In genomic region chr3:15556512-15556911, GRCh38 we compare ENCODE assay signal across 9 cellular contexts. TPM values are rescaled to one million over a fixed set of nuclear protein-coding genes. Genes with fewer than 3 reads are reported as not detected.
DNase-seq lines count a peak whose midpoint lies in the region; ATAC-seq, FAIRE-seq and TF ChIP-seq lines count a peak whose summit lies in the region.
"Had no signal": no experiment of that assay in that cellular context is flagged by ENCODE, and none has a peak within 500 bp of the region (broad histone marks: within the 10 kb centered on the region; RNA-seq: fewer than 3 reads in every experiment).

No MANE protein-coding gene starts in this region.

- CTCF ChIA-PET in activated B cell treated with CpG ODN at 0.5 μM for 24 hours (lab: Charles Lee) (interaction anchor here (1.0 to 4.8 kb wide), 8 partner anchors 32 to 448 kb away, joined by 3 to 36 read pairs (median 4); partner anchors contain the start of gene CAPN7), WTC11 (lab: Charles Lee) (interaction anchor here (0.6 to 2.6 kb wide), 2 partner anchors 19 to 30 kb away, joined by 3 to 37 read pairs; no protein-coding TSS in a partner anchor)

- 0 out of 22 replicates have a peak, but pooled peaks cover 0 to 3% (median 0%) of the 10 kb centered on the region in 11 experiments for H4K20me1 ChIP-seq in BLaER1 treated with 17β-estradiol and CSF1 and Interleukin-3, amounts not matched to agents 10 nM and 100 nM

- peaks cover 22% of the 10 kb centered on the region for H3K36me3 Mint-ChIP-seq in activated B cell treated with CpG ODN at 0.5 μM for 24 hours (ENCODE audit: low read depth)
- peaks cover 11% of the 10 kb centered on the region; the same call in 1 of the 2 replicates for H3K36me3 Mint-ChIP-seq in WTC11

- peak overlapping the region; percentile 65 for H3K27ac Mint-ChIP-seq in activated B cell treated with CpG ODN at 0.5 μM for 24 hours
- H3K27ac Mint-ChIP-seq in WTC11 = no peak overlapping the region

- H3K9me3 ChIP-seq in BLaER1 treated with 17β-estradiol and CSF1 and Interleukin-3, amounts not matched to agents 10 nM and 100 nM (replicated peaks in 1 of 11) = peaks cover 0 to 5% (median 0%) of the 10 kb centered on the region in 11 experiments; a peak in 1 of 22 replicates
- H3K9me3 ChIP-seq in prostate gland = no peaks in the 10 kb centered on the region
- H3K9me3 ChIP-seq: thoracic aorta had no signal

- TF ChIP-seq POLR2A in prostate gland (IDR thresholded peaks at IDR 0.05) = no peak

- no peak for TF ChIP-seq CTCF in activated B cell treated with CpG ODN at 0.5 μM for 24 hours (IDR thresholded peaks at IDR 0.05)
- TF ChIP-seq CTCF in WTC11 (IDR thresholded peaks at IDR 0.05) = no peak
- no peak for TF ChIP-seq CTCF in prostate gland (IDR thresholded peaks at IDR 0.05)

- H3K27me3 ChIP-seq in BLaER1 treated with 17β-estradiol and CSF1 and Interleukin-3, amounts not matched to agents 10 nM and 100 nM = no peaks in the 10 kb centered on the region
- H3K27me3 ChIP-seq in prostate gland (replicated peaks; ENCODE audit: insufficient read depth) = no peaks in the 10 kb centered on the region

- H3K36me3 ChIP-seq in BLaER1 treated with 17β-estradiol and CSF1 and Interleukin-3, amounts not matched to agents 10 nM and 100 nM = peaks cover 15 to 63% (median 30%) of the 10 kb centered on the region in 11 experiments
- H3K36me3 ChIP-seq in prostate gland = no peaks in the 10 kb centered on the region
- H3K36me3 ChIP-seq: thoracic aorta had no signal

- ATAC-seq in HG03066 (IDR thresholded peaks at IDR 0.05; ENCODE audit: low read depth, unreplicated experiment) (peak; percentile 90), activated B cell treated with CpG ODN at 0.5 μM for 24 hours (ENCODE audit: low read depth) (peak; percentile 86), WTC11 (no peak)

- POLR2A ChIA-PET in activated B cell treated with CpG ODN at 0.5 μM for 24 hours (lab: Charles Lee) = interaction anchor here (0.6 to 1.5 kb wide), 5 partner anchors 45 to 457 kb away, joined by 3 to 6 read pairs (median 5); partner anchors contain the start of genes BTD, CAPN7, HACL1 and RBSN
- POLR2A ChIA-PET in WTC11 (lab: Charles Lee) = no interaction called here

- H3K4me1 ChIP-seq in BLaER1 treated with 17β-estradiol and CSF1 and Interleukin-3, amounts not matched to agents 10 nM and 100 nM = peaks cover 34 to 46% (median 37%) of the 10 kb centered on the region in 10 experiments
- no peaks in the 10 kb centered on the region for H3K4me1 ChIP-seq in prostate gland (replicated peaks)

- H3K27me3 Mint-ChIP-seq in activated B cell treated with CpG ODN at 0.5 μM for 24 hours = no peaks in the 10 kb centered on the region
- H3K27me3 Mint-ChIP-seq in WTC11 (ENCODE audit: low read depth) = no peaks in the 10 kb centered on the region

- peak overlapping the region in 4 of 10 experiments; percentile 7 to 25 (median 22); a peak in 3 of 20 replicates for H3K4me3 ChIP-seq in BLaER1 treated with 17β-estradiol and CSF1 and Interleukin-3, amounts not matched to agents 10 nM and 100 nM
- H3K4me3 ChIP-seq in prostate gland = no peak overlapping the region
- H3K4me3 ChIP-seq: thoracic aorta had no signal

- intact Hi-C loops in activated B cell treated with CpG ODN at 0.5 μM for 24 hours (cut with micrococcal nuclease) (loop anchor here (1.0 to 2.0 kb wide), 4 partner anchors 45 to 350 kb away; partner anchors contain the start of genes BTD, CAPN7, HACL1 and SH3BP5), prostate gland (cut with DNase I) (loop anchor here (2.0 to 5.0 kb wide), 3 partner anchors 129 to 354 kb away; partner anchors contain the start of genes EAF1 and METTL6)

- no peaks in the 10 kb centered on the region for H3K9me3 Mint-ChIP-seq in activated B cell treated with CpG ODN at 0.5 μM for 24 hours
- H3K9me3 Mint-ChIP-seq in WTC11 = no peaks in the 10 kb centered on the region

- H3K27ac ChIP-seq in BLaER1 treated with 17β-estradiol and CSF1 and Interleukin-3, amounts not matched to agents 10 nM and 100 nM = peak overlapping the region; percentile 0 to 70 (median 52); a peak in 16 of 22 replicates
- H3K27ac ChIP-seq in prostate gland = no peak overlapping the region
- H3K27ac ChIP-seq: thoracic aorta had no signal

- peak overlapping the region in 7 of 11 experiments; percentile 15 to 49 (median 30); a peak in 7 of 22 replicates for H3K9ac ChIP-seq in BLaER1 treated with 17β-estradiol and CSF1 and Interleukin-3, amounts not matched to agents 10 nM and 100 nM

- WGBS in prostate gland = 83% methylated on average over 2 of the region's 2 CpGs

- H3K4me3 Mint-ChIP-seq in activated B cell treated with CpG ODN at 0.5 μM for 24 hours (peak overlapping the region; percentile 48), WTC11 (no peak overlapping the region)

- FAIRE-seq in GM19239 (lab: Jason Lieb, UNC) = peak; percentile 92

- H3K4me2 ChIP-seq in BLaER1 treated with 17β-estradiol and CSF1 and Interleukin-3, amounts not matched to agents 10 nM and 100 nM = peak overlapping the region; percentile 68 to 85 (median 79)

- peak; percentile 9 for DNase-seq in GM19239 (ENCODE audit: insufficient read length, low spot score)
- DNase-seq in activated B cell treated with CpG ODN at 0.5 μM for 24 hours = no peak
- DNase-seq in NCI-H1105 treated with DMSO at 0.1 percent for 48 hours (lab: John Stamatoyannopoulos, UW) = no peak
- DNase-seq in NCI-H345 treated with DMSO at 0.1 percent for 48 hours (lab: John Stamatoyannopoulos, UW; ENCODE audit: unreplicated experiment) = no peak
- DNase-seq in WTC11 (ENCODE audit: low spot score) = no peak
- no peak for DNase-seq in prostate gland (ENCODE audit: low spot score)

- peaks cover 29% of the 10 kb centered on the region for H3K4me1 Mint-ChIP-seq in activated B cell treated with CpG ODN at 0.5 μM for 24 hours
- peaks cover 8% of the 10 kb centered on the region for H3K4me1 Mint-ChIP-seq in WTC11

TF ChIP-seq in WTC11, 78 proteins besides CTCF, POLR2A, EP300 and RAD21 (continues in another document):
- TF ChIP-seq TCF7 (CRISPR knock-in tag; IDR thresholded peaks at IDR 0.05; ENCODE audit: low read depth) = no peak
- TF ChIP-seq ZSCAN18 (CRISPR knock-in tag; IDR thresholded peaks at IDR 0.05) = no peak
- TF ChIP-seq, protein P1, sequence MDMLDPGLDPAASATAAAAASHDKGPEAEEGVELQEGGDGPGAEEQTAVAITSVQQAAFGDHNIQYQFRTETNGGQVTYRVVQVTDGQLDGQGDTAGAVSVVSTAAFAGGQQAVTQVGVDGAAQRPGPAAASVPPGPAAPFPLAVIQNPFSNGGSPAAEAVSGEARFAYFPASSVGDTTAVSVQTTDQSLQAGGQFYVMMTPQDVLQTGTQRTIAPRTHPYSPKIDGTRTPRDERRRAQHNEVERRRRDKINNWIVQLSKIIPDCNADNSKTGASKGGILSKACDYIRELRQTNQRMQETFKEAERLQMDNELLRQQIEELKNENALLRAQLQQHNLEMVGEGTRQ (CRISPR knock-in tag; IDR thresholded peaks at IDR 0.05) = no peak
- TF ChIP-seq SP1 (CRISPR knock-in tag; conservative IDR thresholded peaks at IDR 0.05) = no peak
- TF ChIP-seq, protein P2, sequence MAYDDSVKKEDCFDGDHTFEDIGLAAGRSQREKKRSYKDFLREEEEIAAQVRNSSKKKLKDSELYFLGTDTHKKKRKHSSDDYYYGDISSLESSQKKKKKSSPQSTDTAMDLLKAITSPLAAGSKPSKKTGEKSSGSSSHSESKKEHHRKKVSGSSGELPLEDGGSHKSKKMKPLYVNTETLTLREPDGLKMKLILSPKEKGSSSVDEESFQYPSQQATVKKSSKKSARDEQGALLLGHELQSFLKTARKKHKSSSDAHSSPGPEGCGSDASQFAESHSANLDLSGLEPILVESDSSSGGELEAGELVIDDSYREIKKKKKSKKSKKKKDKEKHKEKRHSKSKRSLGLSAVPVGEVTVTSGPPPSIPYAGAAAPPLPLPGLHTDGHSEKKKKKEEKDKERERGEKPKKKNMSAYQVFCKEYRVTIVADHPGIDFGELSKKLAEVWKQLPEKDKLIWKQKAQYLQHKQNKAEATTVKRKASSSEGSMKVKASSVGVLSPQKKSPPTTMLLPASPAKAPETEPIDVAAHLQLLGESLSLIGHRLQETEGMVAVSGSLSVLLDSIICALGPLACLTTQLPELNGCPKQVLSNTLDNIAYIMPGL (CRISPR knock-in tag; IDR thresholded peaks at IDR 0.05) = no peak
- no peak for TF ChIP-seq FOXK1 (CRISPR knock-in tag; IDR thresholded peaks at IDR 0.05)

RNA-seq across cellular contexts. Expression of gene COLQ, which starts 35.0 kb away (rescaled TPM):
- total RNA-seq in activated B cell treated with CpG ODN at 0.5 μM for 24 hours = 0.71 and 1.2 TPM in 2 replicates
- 1.2 to 2.2 TPM (median 1.8 TPM) in 3 replicates for total RNA-seq in WTC11 (2021)
- total RNA-seq in prostate gland = 1 to 10 TPM in 1 of 2 donors, under 1 TPM in 1; 0.87 to 3.9 TPM

RNA-seq across cellular contexts. Expression of gene HACL1, which starts 44.9 kb away (rescaled TPM):
- total RNA-seq in activated B cell treated with CpG ODN at 0.5 μM for 24 hours (24.7 and 28.4 TPM in 2 replicates), WTC11 (2021) (40.0 to 44.9 TPM (median 42.4 TPM) in 3 replicates), prostate gland (10 to 100 TPM; 27.9 to 30.6 TPM)

RNA-seq across cellular contexts. Expression of gene BTD, which starts 45.0 kb away (rescaled TPM):
- total RNA-seq in activated B cell treated with CpG ODN at 0.5 μM for 24 hours (7.6 and 9.1 TPM in 2 replicates), WTC11 (2021) (18.5 to 23.7 TPM (median 21.0 TPM) in 3 replicates), prostate gland (10 to 100 TPM; 34.4 to 42.7 TPM)

Comparison
In these comparisons a context has a peak if more than half of its experiments do, and no peak if none do; other contexts are left out.
1. H3K27ac ChIP-seq: peak in BLaER1 treated with 17β-estradiol and CSF1 and Interleukin-3, amounts not matched to agents 10 nM and 100 nM (11 of 11); none in prostate gland (0 of 2).